Comparison of ENCODE assay signal across 1 cellular context in the genomic region with DNA sequence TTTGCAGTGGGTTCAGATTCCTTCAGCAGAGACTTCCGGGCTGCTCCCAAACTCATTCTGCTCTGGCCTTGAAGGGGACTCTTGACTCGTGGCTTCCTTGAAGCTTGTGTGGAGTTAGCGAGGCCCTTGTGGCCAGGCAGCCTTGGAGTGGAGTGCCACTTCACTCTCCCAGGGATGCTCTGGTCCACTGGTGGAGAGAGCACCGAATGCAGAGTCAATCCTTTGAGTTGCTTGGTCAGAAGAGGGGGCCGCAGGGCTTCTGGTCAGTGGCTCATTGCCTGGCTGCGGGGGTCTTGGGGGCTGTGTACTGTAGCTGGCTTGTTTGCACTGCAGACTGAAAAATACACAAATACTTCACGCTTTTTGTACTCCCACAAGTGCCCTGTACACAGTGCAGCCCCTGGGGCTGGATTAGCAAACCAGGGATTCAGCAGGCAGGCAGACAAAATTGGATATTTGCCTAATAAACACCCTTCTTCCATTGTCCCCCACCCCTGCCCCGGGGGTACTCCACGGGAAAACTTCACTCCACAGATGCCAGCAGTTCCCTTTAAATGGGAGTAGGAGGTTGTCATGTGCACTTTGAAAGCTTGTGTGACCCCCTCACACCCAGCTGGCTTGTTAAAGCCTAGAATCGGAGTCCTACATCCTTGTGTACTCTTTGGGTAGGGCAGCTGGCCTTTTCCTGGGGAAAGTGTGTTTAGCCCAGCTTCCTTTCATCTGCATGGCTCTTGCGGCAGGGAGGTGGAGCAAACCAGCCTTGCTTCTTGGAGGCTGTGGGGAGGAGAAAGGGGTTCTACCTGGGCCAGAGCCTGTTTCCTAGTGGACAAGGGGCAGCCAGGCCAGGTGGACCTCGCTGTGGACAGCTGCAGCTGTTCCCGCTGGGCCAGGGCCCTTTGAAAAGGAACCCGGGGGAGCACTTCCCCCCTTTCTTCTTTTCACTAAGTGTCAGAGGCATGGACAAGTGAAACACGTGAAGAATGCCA.
TF ChIP-seq lines count a peak whose summit lies in the region.

No MANE protein-coding gene starts in this region.

TF ChIP-seq in IMR-90, 13 proteins besides CTCF, POLR2A, EP300 and RAD21 (continued from another document):
- TF ChIP-seq BHLHE40 (IDR thresholded peaks at IDR 0.05; ENCODE audit: low read depth, low read length) (no peak), FOS (IDR thresholded peaks at IDR 0.05; ENCODE audit: low read depth, low read length) (no peak), MAZ (IDR thresholded peaks at IDR 0.05; ENCODE audit: borderline replicate concordance, low read depth, low read length) (no peak), MAFK (IDR thresholded peaks at IDR 0.05; ENCODE audit: low read depth, low read length) (no peak)
- TF ChIP-seq, protein P1, sequence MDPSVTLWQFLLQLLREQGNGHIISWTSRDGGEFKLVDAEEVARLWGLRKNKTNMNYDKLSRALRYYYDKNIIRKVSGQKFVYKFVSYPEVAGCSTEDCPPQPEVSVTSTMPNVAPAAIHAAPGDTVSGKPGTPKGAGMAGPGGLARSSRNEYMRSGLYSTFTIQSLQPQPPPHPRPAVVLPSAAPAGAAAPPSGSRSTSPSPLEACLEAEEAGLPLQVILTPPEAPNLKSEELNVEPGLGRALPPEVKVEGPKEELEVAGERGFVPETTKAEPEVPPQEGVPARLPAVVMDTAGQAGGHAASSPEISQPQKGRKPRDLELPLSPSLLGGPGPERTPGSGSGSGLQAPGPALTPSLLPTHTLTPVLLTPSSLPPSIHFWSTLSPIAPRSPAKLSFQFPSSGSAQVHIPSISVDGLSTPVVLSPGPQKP (IDR thresholded peaks at IDR 0.05; ENCODE audit: borderline replicate concordance, low read depth, low read length) = no peak
TF ChIP-seq in IMR-90: peak in this region for 0.
